11 cellular contexts compared by ENCODE assay signal in genomic region chr5:1537166-1538154, GRCh38. TPM values are rescaled to one million over a fixed set of nuclear protein-coding genes. Genes with fewer than 3 reads are reported as not detected.
DNase-seq lines count a peak whose midpoint lies in the region; ATAC-seq and TF ChIP-seq lines count a peak whose summit lies in the region.
"Had no signal": no experiment of that assay in that cellular context is flagged by ENCODE, and none has a peak within 500 bp of the region (broad histone marks: within the 10 kb centered on the region; RNA-seq: fewer than 3 reads in every experiment).

No MANE protein-coding gene starts in this region.

- peak overlapping the region; percentile 68 for H3K4me3 Mint-ChIP-seq in activated CD8-positive, alpha-beta T cell treated with anti-CD3 and anti-CD28 coated beads, Interleukin-2, amount 10 ng/mL, durations not matched to agents 7 days and 5 days

- no peak for TF ChIP-seq CTCF in left lung (IDR thresholded peaks at IDR 0.05)
- TF ChIP-seq CTCF in tibial artery (IDR thresholded peaks at IDR 0.05), result no peak

- peaks cover 4 to 22% of the 10 kb centered on the region in 2 donors for H3K4me1 ChIP-seq in left lung
- peaks cover 0 to 12% (median 2%) of the 10 kb centered on the region in 4 donors for H3K4me1 ChIP-seq in tibial artery

- intact Hi-C loops in left lung (cut with DNase I) (no loop called here), tibial artery (cut with DNase I; ENCODE audit: low total_unique reads) (no loop called here)

- POLR2A ChIA-PET in activated CD8-positive, alpha-beta T cell treated with anti-CD3 and anti-CD28 coated beads, Interleukin-2, amount 10 ng/mL, durations not matched to agents 7 days and 5 days (lab: Charles Lee), result interaction anchor here (2.5 kb wide), 1 partner anchor 14 kb away, joined by 12 read pairs; the partner anchor contains the start of gene LPCAT1

- peaks cover 30% of the 10 kb centered on the region for H3K4me1 Mint-ChIP-seq in activated CD8-positive, alpha-beta T cell treated with anti-CD3 and anti-CD28 coated beads, Interleukin-2, amount 10 ng/mL, durations not matched to agents 7 days and 5 days (ENCODE audit: low read depth)

- no peaks in the 10 kb centered on the region for H3K9me3 ChIP-seq in left lung
- H3K9me3 ChIP-seq in tibial artery, result no peaks in the 10 kb centered on the region

- CTCF ChIA-PET in activated CD8-positive, alpha-beta T cell treated with anti-CD3 and anti-CD28 coated beads, Interleukin-2, amount 10 ng/mL, durations not matched to agents 7 days and 5 days (lab: Charles Lee), result interaction anchor here (1.0 kb wide), 1 partner anchor 108 kb away, joined by 6 read pairs; no protein-coding TSS in a partner anchor

- H3K36me3 ChIP-seq in left lung (no peaks in the 10 kb centered on the region), tibial artery (no peaks in the 10 kb centered on the region)

- peak; percentile 31 for DNase-seq in activated effector memory CD4-positive, alpha-beta T cell treated with anti-CD3 and anti-CD28 coated beads, Interleukin-2, amount 50 U/mL, for 16 hours
- no peak for DNase-seq in activated effector memory CD4-positive, alpha-beta T cell treated with Interleukin-2 at 50 U/mL for 16 hours
- peak; percentile 60 for DNase-seq in activated CD8-positive, alpha-beta T cell treated with anti-CD3 and anti-CD28 coated beads, Interleukin-2, amount 10 ng/mL, durations not matched to agents 7 days and 5 days
- DNase-seq in left lung (peak in 1 of 2 donors; percentile 50), tibial artery (no peak), HuH-7 (ENCODE audit: low spot score) (no peak)
- DNase-seq: NK-92 treated with Interleukin-12 subunit alpha and Interleukin-12 subunit beta, amount 100 ng/mL, for 24 hours had no signal

- peak; percentile 11 for ATAC-seq in activated CD8-positive, alpha-beta T cell treated with anti-CD3 and anti-CD28 coated beads, Interleukin-2, amount 10 ng/mL, durations not matched to agents 7 days and 5 days
- ATAC-seq in left lung (peak; percentile 27), GM19395 (IDR thresholded peaks at IDR 0.05; ENCODE audit: unreplicated experiment) (no peak), HG02884 (IDR thresholded peaks at IDR 0.05; ENCODE audit: unreplicated experiment) (no peak)
- ATAC-seq: HCT116 had no signal

- H3K27ac ChIP-seq in left lung (peak overlapping the region; percentile 27 to 61), tibial artery (no peak overlapping the region)
- H3K27ac ChIP-seq: dorsolateral prefrontal cortex had no signal

- no peaks in the 10 kb centered on the region for H3K27me3 ChIP-seq in left lung
- H3K27me3 ChIP-seq in tibial artery, result no peaks in the 10 kb centered on the region

- H3K27ac Mint-ChIP-seq in activated CD8-positive, alpha-beta T cell treated with anti-CD3 and anti-CD28 coated beads, Interleukin-2, amount 10 ng/mL, durations not matched to agents 7 days and 5 days, result peak overlapping the region; percentile 79

- peaks cover 15% of the 10 kb centered on the region for H3K27me3 Mint-ChIP-seq in activated CD8-positive, alpha-beta T cell treated with anti-CD3 and anti-CD28 coated beads, Interleukin-2, amount 10 ng/mL, durations not matched to agents 7 days and 5 days (ENCODE audit: low read depth)

- peak overlapping the region in 1 of 2 donors; percentile 31 for H3K4me3 ChIP-seq in left lung
- H3K4me3 ChIP-seq in tibial artery, result peak overlapping the region; percentile 16 to 29

- H3K9me3 Mint-ChIP-seq in activated CD8-positive, alpha-beta T cell treated with anti-CD3 and anti-CD28 coated beads, Interleukin-2, amount 10 ng/mL, durations not matched to agents 7 days and 5 days (ENCODE audit: insufficient read depth), result no peaks in the 10 kb centered on the region

- H3K36me3 Mint-ChIP-seq in activated CD8-positive, alpha-beta T cell treated with anti-CD3 and anti-CD28 coated beads, Interleukin-2, amount 10 ng/mL, durations not matched to agents 7 days and 5 days (ENCODE audit: low read depth), result no peaks in the 10 kb centered on the region

RNA-seq across cellular contexts. Expression of gene LPCAT1, which starts 13.7 kb away (rescaled TPM):
- total RNA-seq in activated CD8-positive, alpha-beta T cell treated with anti-CD3 and anti-CD28 coated beads, Interleukin-2, amount 10 ng/mL, durations not matched to agents 7 days and 5 days, result 10 to 100 TPM; 60.8 to 68.3 TPM
- total RNA-seq in left lung, result 100 to 1,000 TPM; 458 to 751 TPM

Comparison
In these comparisons a context has a peak if more than half of its experiments do, and no peak if none do; other contexts are left out.
1. DNase-seq: peak in activated effector memory CD4-positive, alpha-beta T cell treated with anti-CD3 and anti-CD28 coated beads, Interleukin-2, amount 50 U/mL, for 16 hours (single experiment) and activated CD8-positive, alpha-beta T cell treated with anti-CD3 and anti-CD28 coated beads, Interleukin-2, amount 10 ng/mL, durations not matched to agents 7 days and 5 days (single experiment); none in activated effector memory CD4-positive, alpha-beta T cell treated with Interleukin-2 at 50 U/mL for 16 hours (single experiment), tibial artery (0 of 2) and HuH-7 (single experiment).
2. ATAC-seq: peak in activated CD8-positive, alpha-beta T cell treated with anti-CD3 and anti-CD28 coated beads, Interleukin-2, amount 10 ng/mL, durations not matched to agents 7 days and 5 days (single experiment) and left lung (single experiment); none in GM19395 (single experiment) and HG02884 (single experiment).
3. H3K27ac ChIP-seq: peak in left lung (2 of 2); none in tibial artery (0 of 2).
4. RNA of gene LPCAT1, which starts 13.7 kb away (total RNA-seq): 458 to 751 TPM in left lung; 60.8 to 68.3 TPM in activated CD8-positive, alpha-beta T cell treated with anti-CD3 and anti-CD28 coated beads, Interleukin-2, amount 10 ng/mL, durations not matched to agents 7 days and 5 days; every median in the first group is over 4 times any median in the second.